22 cellular contexts compared by ENCODE assay signal in genomic region chr17:6800422-6801027, GRCh38. TPM values are rescaled to one million over a fixed set of nuclear protein-coding genes. Genes with fewer than 3 reads are reported as not detected.
A peak's percentile ranks its signal among the peaks of the same experiment; 100 is the strongest.
DNase-seq lines count a peak whose midpoint lies in the region; ATAC-seq and TF ChIP-seq lines count a peak whose summit lies in the region.
"Had no signal": no experiment of that assay in that cellular context is flagged by ENCODE, and none has a peak within 500 bp of the region (broad histone marks: within the 10 kb centered on the region; RNA-seq: fewer than 3 reads in every experiment).

No MANE protein-coding gene starts in this region.

- H3K9me2 ChIP-seq in PC-3 (replicated peaks; ENCODE audit: low read length), result no peaks in the 10 kb centered on the region

- H3K27ac ChIP-seq in PC-3 (ENCODE audit: low read length), result no peak overlapping the region
- H3K27ac ChIP-seq: adrenal gland, PC-9, SJSA1, tibial artery had no signal

- H3K79me2 ChIP-seq in PC-3 (ENCODE audit: low read length), result no peaks in the 10 kb centered on the region

- no peak overlapping the region for H3K9ac ChIP-seq in PC-3 (ENCODE audit: low read length)

- BruUV-seq in PC-3 (replicated peaks; lab: Mats Ljungman, UMichigan), result no TSS peak

- H3K9me3 ChIP-seq in MG63 (no peaks in the 10 kb centered on the region), PC-3 (ENCODE audit: low read length) (no peaks in the 10 kb centered on the region)
- H3K9me3 ChIP-seq: adrenal gland, SJSA1, tibial artery had no signal

- H3K4me2 ChIP-seq in PC-3 (ENCODE audit: low read length), result no peak overlapping the region
- H3K4me2 ChIP-seq: PC-9 had no signal

- no peaks in the 10 kb centered on the region for H3K36me3 Mint-ChIP-seq in type B pancreatic cell

- H3K36me3 ChIP-seq in MG63 (no peaks in the 10 kb centered on the region), PC-3 (ENCODE audit: low read depth, low read length) (no peaks in the 10 kb centered on the region)
- H3K36me3 ChIP-seq: adrenal gland, SJSA1, tibial artery had no signal

- peak; percentile 15 for DNase-seq in stimulated activated CD4-positive, alpha-beta T cell treated with anti-CD3 and anti-CD28 coated beads, Interleukin-12 subunit alpha, Interleukin-12 subunit beta, amount 100 ng/mL, for 4 hours
- DNase-seq in stimulated activated CD4-positive, alpha-beta T cell treated with anti-CD3 and anti-CD28 coated beads, Interleukin-4, amount 100 ng/mL, for 24 hours, result no peak
- DNase-seq in MG63 (peak; percentile 10), iPS-NIHi7 (ENCODE audit: extremely low spot score) (peak; percentile 48), type B pancreatic cell (ENCODE audit: extremely low spot score, unreplicated experiment) (no peak), DMS79 treated with DMSO at 0.1 percent for 48 hours (lab: John Stamatoyannopoulos, UW) (no peak), PC-3 (no peak), COR-L47 (lab: John Stamatoyannopoulos, UW) (no peak)
- DNase-seq: activated B cell treated with CpG ODN at 0.5 μM for 24 hours; adrenal gland; NCI-H1436 treated with DMSO at 0.1 percent for 48 hours; NCI-H774; PC-9; retina; stimulated activated naive CD4-positive, alpha-beta T cell; T-helper 2 cell; tibial artery had no signal

- no peaks in the 10 kb centered on the region for H3K27me3 ChIP-seq in MG63
- no peaks in the 10 kb centered on the region for H3K27me3 ChIP-seq in PC-3 (ENCODE audit: low read length)
- H3K27me3 ChIP-seq: adrenal gland, SJSA1 had no signal

- H3K4me3 Mint-ChIP-seq in type B pancreatic cell, result no peak overlapping the region
- H3K4me3 Mint-ChIP-seq: activated B cell treated with CpG ODN at 0.5 μM for 24 hours had no signal

- no peak overlapping the region for H2AFZ ChIP-seq in PC-3 (ENCODE audit: low read length)
- H2AFZ ChIP-seq: PC-9 had no signal

- no peaks in the 10 kb centered on the region for H3K9me3 Mint-ChIP-seq in type B pancreatic cell
- H3K9me3 Mint-ChIP-seq: activated B cell treated with CpG ODN at 0.5 μM for 24 hours; activated T-helper 2 cell treated with anti-CD3 and anti-CD28 coated beads, Interferon-gamma antibody, Interleukin-2, Interleukin-4, amounts not matched to agents 10 μg/mL and 5 μg/mL and 100 μg/mL, durations not matched to agents 14 hours and 24 hours and 36 hours had no signal

- no peak for ATAC-seq in PC-3

- POLR2A ChIA-PET in PC-3 (lab: Charles Lee; ENCODE audit: unreplicated experiment), result no interaction called here

- no peaks in the 10 kb centered on the region for H4K20me1 ChIP-seq in PC-3 (ENCODE audit: low read length)

- no peaks in the 10 kb centered on the region for H3F3A ChIP-seq in PC-3 (ENCODE audit: low read length, unreplicated experiment)

- H3K27ac Mint-ChIP-seq in type B pancreatic cell, result no peak overlapping the region
- H3K27ac Mint-ChIP-seq: activated B cell treated with CpG ODN at 0.5 μM for 24 hours; activated T-helper 2 cell treated with anti-CD3 and anti-CD28 coated beads, Interferon-gamma antibody, Interleukin-2, Interleukin-4, amounts not matched to agents 10 μg/mL and 5 μg/mL and 100 μg/mL, durations not matched to agents 14 hours and 24 hours and 36 hours had no signal

- TF ChIP-seq CTCF in type B pancreatic cell (conservative IDR thresholded peaks at IDR 0.05) (peak; percentile 62), PC-3 (conservative IDR thresholded peaks at IDR 0.05; ENCODE audit: low read depth, low read length) (no peak)

- peaks cover 31% of the 10 kb centered on the region for H3K27me3 Mint-ChIP-seq in type B pancreatic cell

- H3K4me1 Mint-ChIP-seq in type B pancreatic cell (ENCODE audit: unreplicated experiment), result no peaks in the 10 kb centered on the region
- H3K4me1 Mint-ChIP-seq: activated B cell treated with CpG ODN at 0.5 μM for 24 hours had no signal

- no peak overlapping the region for H3K4me3 ChIP-seq in MG63
- no peak overlapping the region for H3K4me3 ChIP-seq in PC-3 (ENCODE audit: low read length)
- H3K4me3 ChIP-seq: adrenal gland, PC-9, SJSA1, tibial artery had no signal

- intact Hi-C loops in PC-3 (cut with micrococcal nuclease), result no loop called here

- CTCF ChIA-PET in PC-3 (lab: Charles Lee), result no interaction called here

- H3K4me1 ChIP-seq in PC-3 (ENCODE audit: insufficient read depth, low read length), result peaks cover 20% of the 10 kb centered on the region
- H3K4me1 ChIP-seq: adrenal gland, tibial artery had no signal

RNA-seq across cellular contexts. Expression of gene FBXO39, which starts 24.5 kb away (rescaled TPM):
- total RNA-seq in MG63 (2014; rRNA removed; shearing (Covaris generic); ENCODE audit: low replicate concordance), result not detected in 2 replicates
- total RNA-seq in type B pancreatic cell (ENCODE audit: low replicate concordance) (0.26 TPM in 1 of 2 replicates, not detected in the other), PC-3 (2014; rRNA removed) (not detected in 2 replicates)
- total RNA-seq: activated T-helper 2 cell treated with anti-CD3 and anti-CD28 coated beads, Interferon-gamma antibody, Interleukin-2, Interleukin-4, amounts not matched to agents 10 μg/mL and 5 μg/mL and 100 μg/mL, durations not matched to agents 14 hours and 24 hours and 36 hours; bronchial epithelial cell; frontal cortex; PC-9 had no signal

RNA-seq across cellular contexts. Expression of gene TEKT1, which starts 31.0 kb away (rescaled TPM):
- not detected in 2 replicates for total RNA-seq in MG63 (2014; rRNA removed; shearing (Covaris generic); ENCODE audit: low replicate concordance)
- 0.24 and 1.6 TPM in 2 replicates for total RNA-seq in type B pancreatic cell (ENCODE audit: low replicate concordance)
- not detected in 2 replicates for total RNA-seq in PC-3 (2014; rRNA removed)
- total RNA-seq: activated B cell treated with CpG ODN at 0.5 μM for 24 hours; activated T-helper 2 cell treated with anti-CD3 and anti-CD28 coated beads, Interferon-gamma antibody, Interleukin-2, Interleukin-4, amounts not matched to agents 10 μg/mL and 5 μg/mL and 100 μg/mL, durations not matched to agents 14 hours and 24 hours and 36 hours; bronchial epithelial cell; H4 had no signal

RNA-seq across cellular contexts. Expression of gene XAF1, which starts 44.7 kb away (rescaled TPM):
- 4.2 and 4.9 TPM in 2 replicates for total RNA-seq in MG63 (2014; rRNA removed; shearing (Covaris generic); ENCODE audit: low replicate concordance)
- total RNA-seq in type B pancreatic cell (ENCODE audit: low replicate concordance) (2.1 and 7.8 TPM in 2 replicates), PC-3 (2014; rRNA removed) (not detected in 2 replicates)

Comparison
In these comparisons a context has a peak if more than half of its experiments do, and no peak if none do; other contexts are left out.
1. DNase-seq: peak in stimulated activated CD4-positive, alpha-beta T cell treated with anti-CD3 and anti-CD28 coated beads, Interleukin-12 subunit alpha, Interleukin-12 subunit beta, amount 100 ng/mL, for 4 hours (single experiment), MG63 (single experiment) and iPS-NIHi7 (single experiment); none in stimulated activated CD4-positive, alpha-beta T cell treated with anti-CD3 and anti-CD28 coated beads, Interleukin-4, amount 100 ng/mL, for 24 hours (single experiment), type B pancreatic cell (single experiment), DMS79 treated with DMSO at 0.1 percent for 48 hours (single experiment), PC-3 (single experiment) and COR-L47 (single experiment).